8 cellular contexts compared by ENCODE assay signal in genomic region chr20:34871966-34872603, GRCh38. TPM values are rescaled to one million over a fixed set of nuclear protein-coding genes. Genes with fewer than 3 reads are reported as not detected.
A peak's percentile ranks its signal among the peaks of the same experiment; 100 is the strongest.
DNase-seq lines count a peak whose midpoint lies in the region; ATAC-seq and TF ChIP-seq lines count a peak whose summit lies in the region.

No MANE protein-coding gene starts in this region.

- CTCF ChIA-PET in activated CD8-positive, alpha-beta memory T cell treated with anti-CD3 and anti-CD28 coated beads, Interleukin-2, amount 10 ng/mL, durations not matched to agents 7 days and 5 days (lab: Charles Lee): interaction anchor here (1.0 to 8.6 kb wide), 12 partner anchors 8 to 274 kb away, joined by 3 to 168 read pairs (median 9); partner anchors contain the start of genes EDEM2, GSS, MYH7B and NCOA6

- H3K4me1 ChIP-seq in adipocyte (ENCODE audit: control insufficient read depth, insufficient read depth, low read length) (peaks cover 30% of the 10 kb centered on the region), liver (ENCODE audit: control insufficient read depth in 4 of 4, insufficient read depth in 4 of 4, low read length in 3 of 4) (peaks cover 2 to 41% (median 29%) of the 10 kb centered on the region in 4 donors), thoracic aorta (ENCODE audit: control insufficient read depth in 1 of 2, low read depth in 2 of 2) (peaks cover 8 to 40% of the 10 kb centered on the region in 2 donors)

- H3K9me3 ChIP-seq in adipocyte (ENCODE audit: control insufficient read depth, low read length) (no peaks in the 10 kb centered on the region), liver (ENCODE audit: control insufficient read depth in 4 of 4, low read length in 3 of 4) (no peaks in the 10 kb centered on the region), thoracic aorta (no peaks in the 10 kb centered on the region)

- H3K27ac Mint-ChIP-seq in activated CD8-positive, alpha-beta memory T cell treated with anti-CD3 and anti-CD28 coated beads, Interleukin-2, amount 10 ng/mL, durations not matched to agents 7 days and 5 days: peak overlapping the region; percentile 62

- TF ChIP-seq RAD21 in liver (IDR thresholded peaks at IDR 0.05): no peak

- ATAC-seq in activated CD8-positive, alpha-beta memory T cell treated with anti-CD3 and anti-CD28 coated beads, Interleukin-2, amount 10 ng/mL, durations not matched to agents 7 days and 5 days: no peak
- ATAC-seq in thoracic aorta (ENCODE audit: insufficient number of reproducible peaks, low FRiP score, low read depth) (no peak), left lobe of liver (no peak)

- no peak for DNase-seq in activated CD8-positive, alpha-beta memory T cell treated with anti-CD3 and anti-CD28 coated beads, Interleukin-2, amount 10 ng/mL, durations not matched to agents 7 days and 5 days
- no peak for DNase-seq in activated CD8-positive, alpha-beta memory T cell treated with anti-CD3 and anti-CD28 coated beads, Interleukin-2, amount 50 U/mL, for 48 hours
- peak; percentile 30 for DNase-seq in adipocyte (ENCODE audit: low read depth)
- no peak for DNase-seq in thoracic aorta (ENCODE audit: low spot score)
- DNase-seq in NCI-H524 treated with DMSO at 0.1 percent for 48 hours (lab: John Stamatoyannopoulos, UW): no peak
- DNase-seq in NCI-H1417 treated with DMSO at 0.1 percent for 48 hours (lab: John Stamatoyannopoulos, UW): no peak
- DNase-seq in left lobe of liver (ENCODE audit: low spot score): no peak

- H3K27me3 Mint-ChIP-seq in activated CD8-positive, alpha-beta memory T cell treated with anti-CD3 and anti-CD28 coated beads, Interleukin-2, amount 10 ng/mL, durations not matched to agents 7 days and 5 days: peaks cover 9% of the 10 kb centered on the region

- H3K27me3 ChIP-seq in adipocyte (replicated peaks; ENCODE audit: control insufficient read depth, insufficient read depth, low read length) (no peaks in the 10 kb centered on the region), liver (ENCODE audit: control insufficient read depth in 4 of 4, insufficient read depth in 4 of 4, low read length in 3 of 4) (no peaks in the 10 kb centered on the region), thoracic aorta (replicated peaks; ENCODE audit: insufficient read depth) (no peaks in the 10 kb centered on the region)

- TF ChIP-seq CTCF in liver (IDR thresholded peaks at IDR 0.05; ENCODE audit: low read depth, low read length, missing input control) (no peak), thoracic aorta (IDR thresholded peaks at IDR 0.05) (no peak)

- peak overlapping the region; percentile 65 for H3K4me3 Mint-ChIP-seq in activated CD8-positive, alpha-beta memory T cell treated with anti-CD3 and anti-CD28 coated beads, Interleukin-2, amount 10 ng/mL, durations not matched to agents 7 days and 5 days

- peaks cover 43% of the 10 kb centered on the region for H3K4me1 Mint-ChIP-seq in activated CD8-positive, alpha-beta memory T cell treated with anti-CD3 and anti-CD28 coated beads, Interleukin-2, amount 10 ng/mL, durations not matched to agents 7 days and 5 days

- peak overlapping the region; percentile 92 for H3K4me3 ChIP-seq in adipocyte (ENCODE audit: low read length)
- H3K4me3 ChIP-seq in liver (ENCODE audit: low read depth in 1 of 3, low read length in 3 of 3): peak overlapping the region; percentile 59 to 73 (median 70)
- H3K4me3 ChIP-seq in thoracic aorta: peak overlapping the region; percentile 85

- H3K27ac ChIP-seq in liver (ENCODE audit: low read depth in 1 of 2, low read length in 2 of 2): no peak overlapping the region
- peak overlapping the region; percentile 69 to 75 for H3K27ac ChIP-seq in thoracic aorta

- no peaks in the 10 kb centered on the region for H3K36me3 ChIP-seq in adipocyte (ENCODE audit: control insufficient read depth, insufficient read depth, low read length, severe bottlenecking)
- no peaks in the 10 kb centered on the region for H3K36me3 ChIP-seq in liver (ENCODE audit: control insufficient read depth in 4 of 4, insufficient read depth in 3 of 4, low read depth in 1 of 4, low read length in 3 of 4)
- no peaks in the 10 kb centered on the region for H3K36me3 ChIP-seq in thoracic aorta

- H3K36me3 Mint-ChIP-seq in activated CD8-positive, alpha-beta memory T cell treated with anti-CD3 and anti-CD28 coated beads, Interleukin-2, amount 10 ng/mL, durations not matched to agents 7 days and 5 days: peaks cover 2% of the 10 kb centered on the region

- 47% methylated on average over 10 of the region's 10 CpGs for WGBS in liver

- H3K9me3 Mint-ChIP-seq in activated CD8-positive, alpha-beta memory T cell treated with anti-CD3 and anti-CD28 coated beads, Interleukin-2, amount 10 ng/mL, durations not matched to agents 7 days and 5 days (ENCODE audit: low read depth): no peaks in the 10 kb centered on the region

- H3K9ac ChIP-seq in adipocyte (ENCODE audit: low read length) (peak overlapping the region; percentile 89), liver (ENCODE audit: low read depth in 1 of 2, low read length in 2 of 2) (peak overlapping the region; percentile 40 to 64)

TF ChIP-seq in liver, 16 proteins besides CTCF, POLR2A, EP300 and RAD21:
- TF ChIP-seq EGR1 (IDR thresholded peaks at IDR 0.05; ENCODE audit: low read depth in 2 of 2) (no peak), REST (IDR thresholded peaks at IDR 0.05) (no peak), JUND (IDR thresholded peaks at IDR 0.05) (no peak), HNF4A (conservative IDR thresholded peaks at IDR 0.05) (no peak)
TF ChIP-seq in liver: peak in this region for 0.

RNA-seq across cellular contexts. Expression of gene GGT7, which starts 0.6 kb away (rescaled TPM):
- 1 to 10 TPM; 3.5 to 4.6 TPM for total RNA-seq in activated CD8-positive, alpha-beta memory T cell treated with anti-CD3 and anti-CD28 coated beads, Interleukin-2, amount 10 ng/mL, durations not matched to agents 7 days and 5 days
- total RNA-seq in liver (1 to 10 TPM; 5.4 to 6.5 TPM), thoracic aorta (10 to 100 TPM; 22.2 to 41.4 TPM), left lobe of liver (9.9 TPM)
- polyA plus RNA-seq in liver: 1 to 10 TPM; 3.7 to 8.1 TPM

RNA-seq across cellular contexts. Expression of gene ACSS2, which starts 4.3 kb away (rescaled TPM):
- 10 to 100 TPM in 1 of 2 experiments, 1 to 10 TPM in 1; 8.9 to 22.5 TPM for total RNA-seq in activated CD8-positive, alpha-beta memory T cell treated with anti-CD3 and anti-CD28 coated beads, Interleukin-2, amount 10 ng/mL, durations not matched to agents 7 days and 5 days
- total RNA-seq in liver (100 to 1,000 TPM; 103 to 260 TPM), thoracic aorta (10 to 100 TPM; 65.9 to 95.4 TPM), left lobe of liver (42.7 TPM)
- 10 to 100 TPM; 29.8 to 56.6 TPM for polyA plus RNA-seq in liver

RNA-seq across cellular contexts. Expression of gene NCOA6, which starts 46.6 kb away (rescaled TPM):
- 10 to 100 TPM; 29.5 to 34.0 TPM for total RNA-seq in activated CD8-positive, alpha-beta memory T cell treated with anti-CD3 and anti-CD28 coated beads, Interleukin-2, amount 10 ng/mL, durations not matched to agents 7 days and 5 days
- total RNA-seq in liver: 1 to 10 TPM; 5.4 to 6.1 TPM
- polyA plus RNA-seq in liver: 10 to 100 TPM in 1 of 2 donors, 1 to 10 TPM in 1; 6.4 to 13.1 TPM
- 10 to 100 TPM; 14.8 to 21.4 TPM for total RNA-seq in thoracic aorta
- total RNA-seq in left lobe of liver: 9.4 TPM

Comparison
In these comparisons a context has a peak if more than half of its experiments do, and no peak if none do; other contexts are left out.
1. H3K27ac ChIP-seq: peak in thoracic aorta (2 of 2); none in liver (0 of 2).
2. Peak in every context shown above with its lines, with median percentiles within 50 percentile points of each other: H3K4me3 ChIP-seq.